Comparison of ENCODE assay signal across 8 cellular contexts in genomic region chr18:50218432-50219197, GRCh38. TPM values are rescaled to one million over a fixed set of nuclear protein-coding genes. Genes with fewer than 3 reads are reported as not detected.
DNase-seq lines count a peak whose midpoint lies in the region; ATAC-seq and TF ChIP-seq lines count a peak whose summit lies in the region.

No MANE protein-coding gene starts in this region.

- H3K36me3 ChIP-seq in HCT116 (ENCODE audit: control insufficient read depth in 1 of 2, insufficient read depth in 2 of 2, low read length in 2 of 2) (no peaks in the 10 kb centered on the region), Panc1 (ENCODE audit: control insufficient read depth, insufficient read depth, low read length) (no peaks in the 10 kb centered on the region), mammary epithelial cell (ENCODE audit: insufficient read depth, low read length) (no peaks in the 10 kb centered on the region)

- POLR2A ChIA-PET in HCT116 (lab: Charles Lee) (interaction anchor here (1.0 kb wide), 1 partner anchor 138 kb away, joined by 7 read pairs; no protein-coding TSS in a partner anchor), Panc1 (lab: Charles Lee) (no interaction called here)

- H3K9me2 ChIP-seq in HCT116 (ENCODE audit: insufficient read depth), result no peaks in the 10 kb centered on the region

- dilution Hi-C loops in mammary epithelial cell (cut with HindIII; ENCODE audit: low sequenced_read_pairs), result loop anchor here (25.0 kb wide), 1 partner anchor 706 kb away; no protein-coding TSS in a partner anchor

- H3K4me1 ChIP-seq in HCT116 (ENCODE audit: control insufficient read depth in 1 of 2, insufficient read depth in 2 of 2, low read length in 2 of 2) (no peaks in the 10 kb centered on the region), Panc1 (ENCODE audit: control insufficient read depth, insufficient read depth, low read length) (no peaks in the 10 kb centered on the region), mammary epithelial cell (ENCODE audit: insufficient read depth, low read length) (no peaks in the 10 kb centered on the region)

- no peak overlapping the region for H3K4me3 Mint-ChIP-seq in neural crest cell

- H3K9me3 Mint-ChIP-seq in neural crest cell, result peaks cover 12% of the 10 kb centered on the region

- H3K36me3 Mint-ChIP-seq in neural crest cell (ENCODE audit: low read depth), result peaks cover 5% of the 10 kb centered on the region

- H3K9ac ChIP-seq in HCT116 (ENCODE audit: low read length) (no peak overlapping the region), mammary epithelial cell (ENCODE audit: insufficient read depth, low read length) (no peak overlapping the region)

- no peak overlapping the region for H3K27ac Mint-ChIP-seq in neural crest cell (ENCODE audit: unreplicated experiment)

- H3K27ac ChIP-seq in HCT116 (ENCODE audit: low read depth, low read length), result no peak overlapping the region
- no peak overlapping the region for H3K27ac ChIP-seq in Panc1 (ENCODE audit: low read length)
- H3K27ac ChIP-seq in mammary epithelial cell (ENCODE audit: insufficient read depth, low read depth, low read length), result no peak overlapping the region

- H3K27me3 Mint-ChIP-seq in neural crest cell (ENCODE audit: low read depth), result peaks cover 33% of the 10 kb centered on the region

- 79% methylated on average over 6 of the region's 7 CpGs for WGBS in mammary epithelial cell (ENCODE audit: low coverage, missing lambda C conversion rate)

- H3K4me2 ChIP-seq in HCT116 (ENCODE audit: low read length) (no peak overlapping the region), mammary epithelial cell (ENCODE audit: insufficient read depth, low read depth, low read length) (no peak overlapping the region)

- H3K4me3 ChIP-seq in HCT116 (replicated peaks in 1 of 2; ENCODE audit: low read depth in 1 of 2, low read length in 2 of 2) (no peak overlapping the region), Panc1 (ENCODE audit: low read depth in 2 of 2, low read length in 2 of 2) (no peak overlapping the region), mammary epithelial cell (replicated peaks in 1 of 3; ENCODE audit: insufficient read depth in 1 of 3, low read depth in 2 of 3, low read length in 3 of 3) (no peak overlapping the region)

- BruUV-seq in HCT116 (replicated peaks; lab: Mats Ljungman, UMichigan) (no TSS peak), Panc1 (replicated peaks; lab: Mats Ljungman, UMichigan) (no TSS peak), mammary epithelial cell (replicated peaks; lab: Mats Ljungman, UMichigan) (no TSS peak)

- H2AFZ ChIP-seq in HCT116 (ENCODE audit: low read depth, low read length, poor library complexity, severe bottlenecking) (no peak overlapping the region), mammary epithelial cell (ENCODE audit: low read depth, low read length) (no peak overlapping the region)

- in situ Hi-C loops in Panc1 (cut with HindIII; ENCODE audit: low pct_unique_long_range_greater_than_20kb, low sequenced_read_pairs), result no loop called here
- in situ Hi-C loops in mammary epithelial cell (cut with MboI; ENCODE audit: low sequenced_read_pairs in 2 of 2), result loop anchor here (5.0 to 25.0 kb wide), 4 partner anchors 136 to 706 kb away; no protein-coding TSS in a partner anchor

- TF ChIP-seq CTCF in HCT116 (IDR thresholded peaks at IDR 0.05 in 2 of 3, conservative IDR thresholded peaks at IDR 0.05 in 1 of 3; ENCODE audit: borderline replicate concordance in 1 of 3, insufficient read depth in 1 of 3, low read depth in 2 of 3, low read length in 2 of 3), result peak; percentile 55 to 67 (median 66)
- peak; percentile 39 for TF ChIP-seq CTCF in Panc1 (IDR thresholded peaks at IDR 0.05)
- TF ChIP-seq CTCF in mammary epithelial cell (conservative IDR thresholded peaks at IDR 0.05 in 1 of 2, IDR thresholded peaks at IDR 0.05 in 1 of 2; ENCODE audit: extremely low read depth in 1 of 2, insufficient read depth in 1 of 2, low read depth in 1 of 2, low read length in 2 of 2), result peak; percentile 38 to 70
- TF ChIP-seq CTCF in neural crest cell (conservative IDR thresholded peaks at IDR 0.05), result peak; percentile 50
- TF ChIP-seq CTCF in omental fat pad (IDR thresholded peaks at IDR 0.05), result no peak

- ATAC-seq in HCT116 (peak; percentile 97), Panc1 (no peak; the same call in 1 of the 2 replicates), omental fat pad (ENCODE audit: low FRiP score) (no peak), HG02852 (IDR thresholded peaks at IDR 0.05; ENCODE audit: unreplicated experiment) (no peak)

- RAD21 ChIA-PET in HCT116 (lab: Charles Lee; ENCODE audit: low non-redundant PET in 1 of 2, low total read pairs in 2 of 2, uncharacterized antibody in 2 of 2, unreplicated experiment in 2 of 2), result interaction anchor here (0.8 to 1.4 kb wide), 2 partner anchors 138 kb away, joined by 5 to 12 read pairs; no protein-coding TSS in a partner anchor

- no peaks in the 10 kb centered on the region for H3K27me3 ChIP-seq in HCT116 (ENCODE audit: insufficient read depth, low read length)
- no peaks in the 10 kb centered on the region; the same call in 1 of the 2 replicates for H3K27me3 ChIP-seq in Panc1 (ENCODE audit: control insufficient read depth, insufficient read depth, low read length)
- no peaks in the 10 kb centered on the region for H3K27me3 ChIP-seq in mammary epithelial cell (ENCODE audit: insufficient read depth, low read length)

- H3K4me1 Mint-ChIP-seq in neural crest cell, result no peaks in the 10 kb centered on the region

- no peak for TF ChIP-seq POLR2A in HCT116 (IDR thresholded peaks at IDR 0.05; ENCODE audit: borderline replicate concordance, extremely low read depth, insufficient read depth, insufficient read length)

- intact Hi-C loops in HCT116 (cut with micrococcal nuclease), result loop anchor here (1.0 kb wide), 2 partner anchors 139 to 211 kb away; no protein-coding TSS in a partner anchor
- intact Hi-C loops in Panc1 (cut with micrococcal nuclease; ENCODE audit: unreplicated experiment), result loop anchor here (5.0 kb wide), 1 partner anchor 139 kb away; no protein-coding TSS in a partner anchor
- intact Hi-C loops in mammary epithelial cell (cut with micrococcal nuclease), result loop anchor here (1.0 to 5.0 kb wide), 5 partner anchors 48 to 564 kb away; partner anchors contain the start of genes CFAP53 and CXXC1

- CTCF ChIA-PET in HCT116 (lab: Charles Lee) (interaction anchor here (1.5 to 3.8 kb wide), 4 partner anchors 10 to 210 kb away, joined by 7 to 80 read pairs (median 16); no protein-coding TSS in a partner anchor), Panc1 (lab: Charles Lee) (no interaction called here), mammary epithelial cell (lab: Charles Lee; ENCODE audit: low non-redundant PET) (interaction anchor here (0.7 to 1.5 kb wide), 4 partner anchors 44 to 211 kb away, joined by 3 to 13 read pairs (median 4); no protein-coding TSS in a partner anchor)

- peak; percentile 68 for TF ChIP-seq RAD21 in HCT116 (IDR thresholded peaks at IDR 0.05; ENCODE audit: low read depth)

- H3K9me3 ChIP-seq in HCT116 (ENCODE audit: control insufficient read depth in 1 of 2, insufficient read depth in 1 of 2, low read depth in 1 of 2, low read length in 2 of 2) (no peaks in the 10 kb centered on the region; a peak in 1 of 4 replicates), Panc1 (ENCODE audit: control insufficient read depth, insufficient read depth, low read depth, low read length) (no peaks in the 10 kb centered on the region), mammary epithelial cell (replicated peaks; ENCODE audit: insufficient read depth, low read length) (peaks cover 2% of the 10 kb centered on the region)

- no peaks in the 10 kb centered on the region for H3K79me2 ChIP-seq in HCT116 (ENCODE audit: insufficient read depth, low read length)
- H3K79me2 ChIP-seq in mammary epithelial cell (ENCODE audit: insufficient read depth, low read length), result no peaks in the 10 kb centered on the region

- H4K20me1 ChIP-seq in HCT116 (ENCODE audit: insufficient read depth), result no peaks in the 10 kb centered on the region
- no peaks in the 10 kb centered on the region for H4K20me1 ChIP-seq in mammary epithelial cell (ENCODE audit: insufficient read depth, low read length)

- DNase-seq in DMS 273 (lab: John Stamatoyannopoulos, UW; ENCODE audit: unreplicated experiment) (peak; percentile 53), DMS 273 treated with DMSO at 0.1 percent for 48 hours (lab: John Stamatoyannopoulos, UW) (no peak), HCT116 (ENCODE audit: low read depth, low spot score) (peak; percentile 33), Panc1 (ENCODE audit: low read depth, low spot score) (no peak), mammary epithelial cell (peak; percentile 33), neural crest cell (ENCODE audit: low read depth, low spot score) (no peak), omental fat pad (ENCODE audit: low spot score) (no peak)

TF ChIP-seq in HCT116, 20 proteins besides CTCF, POLR2A, EP300 and RAD21 (continues in another document):
- TF ChIP-seq CBX3 (IDR thresholded peaks at IDR 0.05; ENCODE audit: low read depth) (no peak), CEBPB (IDR thresholded peaks at IDR 0.05; ENCODE audit: low read depth) (no peak), JUND (IDR thresholded peaks at IDR 0.05) (no peak), ATF3 (IDR thresholded peaks at IDR 0.05) (no peak), YY1 (IDR thresholded peaks at IDR 0.05; ENCODE audit: extremely low read depth, insufficient replicate concordance, low read depth, low read length) (no peak)

RNA-seq across cellular contexts. Expression of gene MYO5B, which starts 23.7 kb away (rescaled TPM):
- 32.1 TPM for total RNA-seq in HCT116 (2021; ENCODE audit: unreplicated experiment)
- 44.8 and 46.9 TPM in 2 replicates for polyA plus RNA-seq in HCT116 (2012)
- total RNA-seq in Panc1 (2021; ENCODE audit: unreplicated experiment), result 0.31 TPM
- polyA plus RNA-seq in Panc1 (2012; ENCODE audit: insufficient read length), result 0.07 TPM
- 10 to 100 TPM; 29.8 to 31.7 TPM for total RNA-seq in mammary epithelial cell
- polyA plus RNA-seq in mammary epithelial cell, result 13.1 TPM
- polyA minus RNA-seq in mammary epithelial cell, result 43.7 TPM
- total RNA-seq in neural crest cell, result 0.25 and 0.40 TPM in 2 replicates
- total RNA-seq in omental fat pad, result 10 to 100 TPM in 2 of 4 donors, 1 to 10 TPM in 1, under 1 TPM in 1; 0.63 to 31.0 (median 13.0) TPM

RNA-seq across cellular contexts. Expression of gene CFAP53, which starts 47.7 kb away (rescaled TPM):
- total RNA-seq in HCT116 (2021; ENCODE audit: unreplicated experiment), result 1.1 TPM
- polyA plus RNA-seq in HCT116 (2012), result 1.4 and 2.0 TPM in 2 replicates
- 0.23 TPM for total RNA-seq in Panc1 (2021; ENCODE audit: unreplicated experiment)
- 0.28 TPM for polyA plus RNA-seq in Panc1 (2012; ENCODE audit: insufficient read length)
- total RNA-seq in mammary epithelial cell, result 1 to 10 TPM in 1 of 2 donors, under 1 TPM in 1; 0.67 to 1.7 TPM
- polyA plus RNA-seq in mammary epithelial cell, result 0.29 TPM
- not detected for polyA minus RNA-seq in mammary epithelial cell
- 0.54 and 0.84 TPM in 2 replicates for total RNA-seq in neural crest cell
- total RNA-seq in omental fat pad, result 1 to 10 TPM in 1 of 4 donors, under 1 TPM in 1, not detected in 2; 0.37 to 1.3 TPM

Comparison
In these comparisons a context has a peak if more than half of its experiments do, and no peak if none do; other contexts are left out.
1. DNase-seq: peak in DMS 273 (single experiment), HCT116 (single experiment) and mammary epithelial cell (single experiment); none in DMS 273 treated with DMSO at 0.1 percent for 48 hours (single experiment), Panc1 (single experiment), neural crest cell (single experiment) and omental fat pad (single experiment).
2. CTCF ChIP-seq: peak in HCT116 (3 of 3), Panc1 (single experiment), mammary epithelial cell (2 of 2) and neural crest cell (single experiment); none in omental fat pad (0 of 3).